8 cellular contexts compared by ENCODE assay signal in the genomic region with DNA sequence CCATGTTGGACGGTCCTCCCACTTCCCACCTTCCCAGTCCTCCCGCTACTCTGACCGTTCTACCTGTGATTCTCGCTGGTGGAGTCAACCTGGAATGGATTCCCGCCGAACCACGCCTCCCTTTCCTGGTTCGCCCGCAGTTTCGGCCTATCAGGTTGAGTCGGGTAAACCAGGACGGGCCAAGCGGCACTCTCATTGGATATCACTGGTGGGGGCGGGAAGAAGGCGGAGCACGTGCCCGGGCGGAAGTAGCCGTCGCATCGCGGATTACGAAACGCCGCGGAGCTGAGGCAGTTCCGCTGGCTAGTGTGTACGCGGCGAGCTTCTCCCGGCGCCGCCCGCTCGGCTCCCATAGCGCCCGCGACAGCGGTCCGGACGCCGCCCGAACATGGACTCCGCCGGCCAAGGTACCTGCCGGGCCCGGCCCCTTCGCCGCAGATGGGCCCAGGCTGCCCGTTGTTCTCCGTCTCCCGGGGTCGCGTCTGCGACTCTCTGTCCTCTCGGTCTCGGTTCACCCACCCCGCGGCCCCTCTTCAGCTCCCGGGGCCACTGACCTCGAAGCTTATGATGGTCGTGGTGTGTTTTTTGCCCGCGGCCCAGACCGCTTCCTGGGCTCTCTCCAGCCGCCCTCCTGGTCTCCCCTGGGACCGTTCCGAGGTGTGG. TPM values are rescaled to one million over a fixed set of nuclear protein-coding genes. Genes with fewer than 3 reads are reported as not detected.
DNase-seq lines count a peak whose midpoint lies in the region; ATAC-seq and TF ChIP-seq lines count a peak whose summit lies in the region.

A gene (plus strand): TSS at position 293 of the 663 bp plus-strand sequence. CDS start 96 bp downstream, at position 389.

- no peaks in the 10 kb centered on the region for H3K9me3 ChIP-seq in suprapubic skin

- ATAC-seq in HG02571 (IDR thresholded peaks at IDR 0.05; ENCODE audit: unreplicated experiment) (peak; percentile 62), SK-N-SH treated with all-trans-retinoic acid at 6 μM for 48 hours (peak; percentile 96)

- WGBS in suprapubic skin = under 1% methylated on average over 41 of the region's 68 CpGs

- no peak for TF ChIP-seq CTCF in suprapubic skin (IDR thresholded peaks at IDR 0.05)

- peaks cover 37% of the 10 kb centered on the region for H3K36me3 ChIP-seq in suprapubic skin

- DNase-seq in GM04504 (ENCODE audit: low read depth) (peak; percentile 97), NCI-H1092 (lab: John Stamatoyannopoulos, UW) (peak; percentile 99), globus pallidus (ENCODE audit: low spot score) (peak; percentile 97), nucleus accumbens (lab: John Stamatoyannopoulos, UW) (peak; percentile 82 to 99 (median 97)), suprapubic skin (ENCODE audit: low spot score in 2 of 2) (peak; percentile 99 to 100)

- H3K36me3 Mint-ChIP-seq in activated naive CD4-positive, alpha-beta T cell treated with anti-CD3 and anti-CD28 coated beads, Interleukin-2, amount 50 U/mL, for 24 hours = peaks cover 6% of the 10 kb centered on the region

- TF ChIP-seq POLR2A in suprapubic skin (IDR thresholded peaks at IDR 0.05) = peak in 1 of 2 donors; percentile 76

- H3K4me1 Mint-ChIP-seq in activated naive CD4-positive, alpha-beta T cell treated with anti-CD3 and anti-CD28 coated beads, Interleukin-2, amount 50 U/mL, for 24 hours = peaks cover 24% of the 10 kb centered on the region

- H3K27me3 ChIP-seq in suprapubic skin = no peaks in the 10 kb centered on the region

- H3K4me3 Mint-ChIP-seq in activated naive CD4-positive, alpha-beta T cell treated with anti-CD3 and anti-CD28 coated beads, Interleukin-2, amount 50 U/mL, for 24 hours = peak within 1 kb of the TSS; percentile 96

- H3K9me3 Mint-ChIP-seq in activated naive CD4-positive, alpha-beta T cell treated with anti-CD3 and anti-CD28 coated beads, Interleukin-2, amount 50 U/mL, for 24 hours = no peaks in the 10 kb centered on the region

- peak within 1 kb of the TSS; percentile 90 for H3K4me3 ChIP-seq in suprapubic skin

- H3K27ac ChIP-seq in suprapubic skin = peak within 1 kb of the TSS; percentile 99

- no peak for TF ChIP-seq EP300 in suprapubic skin (IDR thresholded peaks at IDR 0.05)

- peaks cover 28% of the 10 kb centered on the region for H3K4me1 ChIP-seq in suprapubic skin

- no peaks in the 10 kb centered on the region for H3K27me3 Mint-ChIP-seq in activated naive CD4-positive, alpha-beta T cell treated with anti-CD3 and anti-CD28 coated beads, Interleukin-2, amount 50 U/mL, for 24 hours

- H3K27ac Mint-ChIP-seq in activated naive CD4-positive, alpha-beta T cell treated with anti-CD3 and anti-CD28 coated beads, Interleukin-2, amount 50 U/mL, for 24 hours = peak within 1 kb of the TSS; percentile 97

TF ChIP-seq in SK-N-SH treated with all-trans-retinoic acid at 6 μM for 48 hours, 23 proteins besides CTCF, POLR2A, EP300 and RAD21:
- TF ChIP-seq TOX (CRISPR knock-in tag; IDR thresholded peaks at IDR 0.05; ENCODE audit: borderline replicate concordance) (no peak), ZNF565 (CRISPR knock-in tag; conservative IDR thresholded peaks at IDR 0.05; ENCODE audit: low read depth) (no peak), ZFP30 (CRISPR knock-in tag; IDR thresholded peaks at IDR 0.05) (no peak), ISL1 (CRISPR knock-in tag; IDR thresholded peaks at IDR 0.05) (no peak), ZC3H10 (CRISPR knock-in tag; IDR thresholded peaks at IDR 0.05) (no peak), ARNTL (CRISPR knock-in tag; IDR thresholded peaks at IDR 0.05; ENCODE audit: borderline replicate concordance, low read depth) (no peak), GLIS3 (CRISPR knock-in tag; IDR thresholded peaks at IDR 0.05) (no peak), PPARA (CRISPR knock-in tag; IDR thresholded peaks at IDR 0.05; ENCODE audit: borderline replicate concordance) (no peak), SNAI2 (CRISPR knock-in tag; IDR thresholded peaks at IDR 0.05) (no peak), ZNF8 (CRISPR knock-in tag; IDR thresholded peaks at IDR 0.05) (no peak), ZFP3 (CRISPR knock-in tag; IDR thresholded peaks at IDR 0.05) (no peak), BACH2 (CRISPR knock-in tag; IDR thresholded peaks at IDR 0.05; ENCODE audit: borderline replicate concordance) (no peak), CSDC2 (CRISPR knock-in tag; IDR thresholded peaks at IDR 0.05) (no peak), RARB (CRISPR knock-in tag; IDR thresholded peaks at IDR 0.05) (no peak), ZNF70 (CRISPR knock-in tag; IDR thresholded peaks at IDR 0.05) (no peak), TCF4 (CRISPR knock-in tag; IDR thresholded peaks at IDR 0.05; ENCODE audit: borderline replicate concordance) (no peak), ESRRG (CRISPR knock-in tag; IDR thresholded peaks at IDR 0.05) (no peak)
- TF ChIP-seq, protein P1, sequence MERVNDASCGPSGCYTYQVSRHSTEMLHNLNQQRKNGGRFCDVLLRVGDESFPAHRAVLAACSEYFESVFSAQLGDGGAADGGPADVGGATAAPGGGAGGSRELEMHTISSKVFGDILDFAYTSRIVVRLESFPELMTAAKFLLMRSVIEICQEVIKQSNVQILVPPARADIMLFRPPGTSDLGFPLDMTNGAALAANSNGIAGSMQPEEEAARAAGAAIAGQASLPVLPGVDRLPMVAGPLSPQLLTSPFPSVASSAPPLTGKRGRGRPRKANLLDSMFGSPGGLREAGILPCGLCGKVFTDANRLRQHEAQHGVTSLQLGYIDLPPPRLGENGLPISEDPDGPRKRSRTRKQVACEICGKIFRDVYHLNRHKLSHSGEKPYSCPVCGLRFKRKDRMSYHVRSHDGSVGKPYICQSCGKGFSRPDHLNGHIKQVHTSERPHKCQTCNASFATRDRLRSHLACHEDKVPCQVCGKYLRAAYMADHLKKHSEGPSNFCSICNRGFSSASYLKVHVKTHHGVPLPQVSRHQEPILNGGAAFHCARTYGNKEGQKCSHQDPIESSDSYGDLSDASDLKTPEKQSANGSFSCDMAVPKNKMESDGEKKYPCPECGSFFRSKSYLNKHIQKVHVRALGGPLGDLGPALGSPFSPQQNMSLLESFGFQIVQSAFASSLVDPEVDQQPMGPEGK (CRISPR knock-in tag; IDR thresholded peaks at IDR 0.05; ENCODE audit: borderline replicate concordance) = no peak
- TF ChIP-seq, protein P2, sequence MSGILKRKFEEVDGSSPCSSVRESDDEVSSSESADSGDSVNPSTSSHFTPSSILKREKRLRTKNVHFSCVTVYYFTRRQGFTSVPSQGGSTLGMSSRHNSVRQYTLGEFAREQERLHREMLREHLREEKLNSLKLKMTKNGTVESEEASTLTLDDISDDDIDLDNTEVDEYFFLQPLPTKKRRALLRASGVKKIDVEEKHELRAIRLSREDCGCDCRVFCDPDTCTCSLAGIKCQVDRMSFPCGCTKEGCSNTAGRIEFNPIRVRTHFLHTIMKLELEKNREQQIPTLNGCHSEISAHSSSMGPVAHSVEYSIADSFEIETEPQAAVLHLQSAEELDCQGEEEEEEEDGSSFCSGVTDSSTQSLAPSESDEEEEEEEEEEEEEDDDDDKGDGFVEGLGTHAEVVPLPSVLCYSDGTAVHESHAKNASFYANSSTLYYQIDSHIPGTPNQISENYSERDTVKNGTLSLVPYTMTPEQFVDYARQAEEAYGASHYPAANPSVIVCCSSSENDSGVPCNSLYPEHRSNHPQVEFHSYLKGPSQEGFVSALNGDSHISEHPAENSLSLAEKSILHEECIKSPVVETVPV (CRISPR knock-in tag; IDR thresholded peaks at IDR 0.05) = no peak
- TF ChIP-seq, protein P3, sequence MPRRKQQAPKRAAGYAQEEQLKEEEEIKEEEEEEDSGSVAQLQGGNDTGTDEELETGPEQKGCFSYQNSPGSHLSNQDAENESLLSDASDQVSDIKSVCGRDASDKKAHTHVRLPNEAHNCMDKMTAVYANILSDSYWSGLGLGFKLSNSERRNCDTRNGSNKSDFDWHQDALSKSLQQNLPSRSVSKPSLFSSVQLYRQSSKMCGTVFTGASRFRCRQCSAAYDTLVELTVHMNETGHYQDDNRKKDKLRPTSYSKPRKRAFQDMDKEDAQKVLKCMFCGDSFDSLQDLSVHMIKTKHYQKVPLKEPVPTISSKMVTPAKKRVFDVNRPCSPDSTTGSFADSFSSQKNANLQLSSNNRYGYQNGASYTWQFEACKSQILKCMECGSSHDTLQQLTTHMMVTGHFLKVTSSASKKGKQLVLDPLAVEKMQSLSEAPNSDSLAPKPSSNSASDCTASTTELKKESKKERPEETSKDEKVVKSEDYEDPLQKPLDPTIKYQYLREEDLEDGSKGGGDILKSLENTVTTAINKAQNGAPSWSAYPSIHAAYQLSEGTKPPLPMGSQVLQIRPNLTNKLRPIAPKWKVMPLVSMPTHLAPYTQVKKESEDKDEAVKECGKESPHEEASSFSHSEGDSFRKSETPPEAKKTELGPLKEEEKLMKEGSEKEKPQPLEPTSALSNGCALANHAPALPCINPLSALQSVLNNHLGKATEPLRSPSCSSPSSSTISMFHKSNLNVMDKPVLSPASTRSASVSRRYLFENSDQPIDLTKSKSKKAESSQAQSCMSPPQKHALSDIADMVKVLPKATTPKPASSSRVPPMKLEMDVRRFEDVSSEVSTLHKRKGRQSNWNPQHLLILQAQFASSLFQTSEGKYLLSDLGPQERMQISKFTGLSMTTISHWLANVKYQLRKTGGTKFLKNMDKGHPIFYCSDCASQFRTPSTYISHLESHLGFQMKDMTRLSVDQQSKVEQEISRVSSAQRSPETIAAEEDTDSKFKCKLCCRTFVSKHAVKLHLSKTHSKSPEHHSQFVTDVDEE (CRISPR knock-in tag; IDR thresholded peaks at IDR 0.05) = no peak

RNA-seq across cellular contexts. Expression of the gene that starts here (rescaled TPM):
- total RNA-seq in suprapubic skin = 10 to 100 TPM; 66.5 to 87.4 (median 74.1) TPM

Comparison
In these comparisons a context has a peak if more than half of its experiments do, and no peak if none do; other contexts are left out.
1. Peak in every context shown above with its lines: DNase-seq, ATAC-seq, H3K4me3 ChIP-seq and H3K27ac ChIP-seq.